In the genomic region with DNA sequence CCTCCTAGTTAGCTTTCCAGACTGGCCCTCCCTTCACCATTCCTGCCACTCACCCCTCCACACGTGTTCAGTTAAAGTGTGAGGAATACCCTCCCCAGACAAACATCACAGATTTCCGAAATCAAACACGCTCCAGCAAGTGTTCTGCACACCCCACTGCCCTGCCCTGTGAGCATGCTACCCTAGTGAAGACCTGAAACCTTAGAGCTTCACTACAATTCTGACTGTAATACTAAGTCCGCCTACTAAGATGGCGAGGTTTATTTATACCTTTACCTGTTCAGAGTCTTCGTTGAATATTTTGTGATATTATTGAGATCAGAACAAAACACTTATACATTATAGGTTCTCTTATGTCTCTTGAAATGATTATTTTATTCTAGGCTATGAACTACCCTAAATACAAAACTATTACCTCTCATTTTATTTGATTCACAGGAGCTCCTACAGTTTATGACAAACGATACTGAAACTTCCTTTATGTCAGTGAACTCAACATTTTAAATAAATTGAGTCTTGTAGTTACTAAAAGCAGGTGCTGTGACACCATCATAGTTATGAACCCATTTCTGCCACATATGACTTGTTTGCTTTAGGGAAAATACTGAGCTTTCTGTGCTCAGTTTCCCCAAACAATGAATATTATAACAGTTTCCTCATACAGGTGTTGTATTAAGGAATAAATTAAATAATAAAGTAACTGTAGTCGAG, we compare ENCODE assay signal across 22 cellular contexts. TPM values are rescaled to one million over a fixed set of nuclear protein-coding genes. Genes with fewer than 3 reads are reported as not detected.
DNase-seq lines count a peak whose midpoint lies in the region; ATAC-seq, FAIRE-seq and TF ChIP-seq lines count a peak whose summit lies in the region.
"Had no signal": no experiment of that assay in that cellular context is flagged by ENCODE, and none has a peak within 500 bp of the region (broad histone marks: within the 10 kb centered on the region; RNA-seq: fewer than 3 reads in every experiment).

No MANE protein-coding gene starts in this region.

- no peak overlapping the region for H3K27ac ChIP-seq in coronary artery
- H3K27ac ChIP-seq: A549, ascending aorta had no signal

- CTCF ChIA-PET in GM10248 (lab: Yijun Ruan, JAX): interaction anchor here (1.4 to 2.5 kb wide), 6 partner anchors 8 to 108 kb away, joined by 3 to 10 read pairs (median 6); partner anchors contain the start of gene ARL4A

- POLR2A ChIA-PET in GM10248 (lab: Yijun Ruan, JAX): no interaction called here

- peak; percentile 75 for FAIRE-seq in H54 (lab: Jason Lieb, UNC)
- no peak for FAIRE-seq in GM19239 (lab: Jason Lieb, UNC)
- FAIRE-seq: A549 had no signal

- no peak for TF ChIP-seq CTCF in GM10248 (IDR thresholded peaks at IDR 0.05; ENCODE audit: control extremely low read depth, extremely low read depth, low read depth, missing control alignments)
- TF ChIP-seq CTCF in coronary artery (IDR thresholded peaks at IDR 0.05): no peak
- TF ChIP-seq CTCF in omental fat pad (IDR thresholded peaks at IDR 0.05): no peak

- ATAC-seq in GM18868 (IDR thresholded peaks at IDR 0.05; ENCODE audit: unreplicated experiment): peak; percentile 91
- peak; percentile 87 for ATAC-seq in HG03439 (IDR thresholded peaks at IDR 0.05; ENCODE audit: unreplicated experiment)
- no peak for ATAC-seq in omental fat pad (ENCODE audit: low FRiP score)
- ATAC-seq: A549; left ventricle myocardium superior; right cardiac atrium; Right ventricle myocardium inferior; stimulated activated memory B cell treated with anti-CD40 and anti-IgM and Interleukin-4, amounts not matched to agents 10 μg/mL and 1 μg/mL and 100 μg/mL, for 72 hours had no signal

- no peak for TF ChIP-seq POLR2A in H54 (IDR thresholded peaks at IDR 0.05; ENCODE audit: low read depth, low read length)

- DNase-seq in GM10248 (ENCODE audit: extremely low spot score): peak; percentile 34
- no peak for DNase-seq in H54 (ENCODE audit: insufficient read length, low spot score)
- no peak for DNase-seq in NCI-H1436 (lab: John Stamatoyannopoulos, UW)
- no peak for DNase-seq in coronary artery (ENCODE audit: low spot score)
- no peak for DNase-seq in omental fat pad (ENCODE audit: low spot score)
- DNase-seq in GM19239 (ENCODE audit: insufficient read length, low spot score): no peak
- DNase-seq: activated naive CD4-positive, alpha-beta T cell treated with Interleukin-2 at 50 U/mL for 16 hours; C1 segment of cervical spinal cord; effector memory CD4-positive, alpha-beta T cell; HCEC 1CT; head of caudate nucleus; KG1; left ventricle myocardium superior; NCI-H2029 treated with DMSO at 0.1 percent for 48 hours; NCI-H524; right cardiac atrium had no signal

- H3K4me3 ChIP-seq in coronary artery: no peak overlapping the region
- H3K4me3 ChIP-seq: A549, ascending aorta had no signal

RNA-seq across cellular contexts. Expression of gene SCIN, which starts 8.6 kb away (rescaled TPM):
- total RNA-seq in omental fat pad: 10 to 100 TPM in 2 of 4 donors, 1 to 10 TPM in 2; 1.4 to 15.7 (median 7.9) TPM
- total RNA-seq: ascending aorta had no signal
